In the genomic region with DNA sequence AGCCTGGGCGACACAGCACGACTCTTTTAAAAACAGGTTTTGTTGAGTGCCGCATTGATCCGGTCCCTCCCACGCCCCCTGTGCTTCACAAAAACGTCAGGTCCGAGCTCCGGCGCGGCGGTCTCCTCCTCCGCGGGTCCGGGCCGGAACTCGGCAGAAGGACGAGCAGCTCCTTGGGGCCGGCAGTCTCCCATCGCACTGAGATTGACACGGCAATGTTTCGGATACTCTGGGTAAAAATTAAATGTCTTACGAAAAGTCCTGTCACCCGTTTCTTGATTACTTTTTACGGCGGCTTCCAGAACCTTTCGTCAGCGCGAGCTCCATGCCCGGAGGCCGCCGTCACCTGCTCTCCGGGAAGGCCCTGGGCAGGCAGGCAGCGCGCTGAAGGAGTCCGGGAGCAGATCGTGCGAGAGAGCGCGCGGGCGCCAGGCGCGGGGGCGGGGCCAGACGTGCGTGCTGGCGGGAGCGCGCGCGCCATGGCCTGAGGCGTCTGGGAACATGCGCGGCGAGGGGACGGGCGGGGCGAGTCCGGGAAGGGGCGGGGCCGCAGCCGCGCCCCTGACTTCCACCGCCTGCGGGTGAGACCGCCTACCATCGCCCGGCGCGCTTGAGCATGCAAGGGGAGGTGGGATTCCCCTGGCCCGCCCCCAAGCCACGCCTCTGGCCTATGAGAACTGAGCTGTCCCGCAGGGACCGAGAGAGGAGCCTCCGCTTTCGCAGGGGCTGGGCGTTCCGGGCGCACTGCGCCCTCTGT, we compare ENCODE assay signal across 8 cellular contexts. TPM values are rescaled to one million over a fixed set of nuclear protein-coding genes. Genes with fewer than 3 reads are reported as not detected.
A peak's percentile ranks its signal among the peaks of the same experiment; 100 is the strongest.
DNase-seq lines count a peak whose midpoint lies in the region; ATAC-seq and TF ChIP-seq lines count a peak whose summit lies in the region.

No MANE protein-coding gene starts in this region.

- peak overlapping the region; percentile 64 for H3K27ac ChIP-seq in OCI-LY1 (ENCODE audit: low read depth, low read length, poor library complexity, severe bottlenecking)

- peaks cover 5% of the 10 kb centered on the region for H3K4me1 ChIP-seq in OCI-LY1 (ENCODE audit: insufficient read depth, low read length, severe bottlenecking)

- H3F3A ChIP-seq in OCI-LY1 (ENCODE audit: insufficient read depth, low read length), result no peaks in the 10 kb centered on the region

- peak overlapping the region; percentile 59 for H3K4me2 ChIP-seq in OCI-LY1 (ENCODE audit: low read length)

- peaks cover 15% of the 10 kb centered on the region for H3K36me3 ChIP-seq in OCI-LY1 (ENCODE audit: insufficient read depth, low read length)

- peaks cover 2% of the 10 kb centered on the region for H3K4me1 Mint-ChIP-seq in endothelial cell (ENCODE audit: unreplicated experiment)

- H3K4me3 Mint-ChIP-seq in endothelial cell (ENCODE audit: unreplicated experiment), result peak overlapping the region; percentile 93

- no peaks in the 10 kb centered on the region for H3K9me3 ChIP-seq in OCI-LY1 (ENCODE audit: low read length)

- no peaks in the 10 kb centered on the region for H3K79me2 ChIP-seq in OCI-LY1 (ENCODE audit: insufficient read depth, low read length)

- H3K27me3 Mint-ChIP-seq in endothelial cell (ENCODE audit: unreplicated experiment), result peaks cover 3% of the 10 kb centered on the region

- peak overlapping the region; percentile 74 for H3K9ac ChIP-seq in OCI-LY1 (ENCODE audit: low read length)

- peak overlapping the region; percentile 70 for H3K4me3 ChIP-seq in OCI-LY1 (ENCODE audit: low read depth, low read length, poor library complexity, severe bottlenecking)

- no peaks in the 10 kb centered on the region for H3K27me3 ChIP-seq in OCI-LY1 (ENCODE audit: insufficient read depth, low read length)

- H3K9me2 ChIP-seq in OCI-LY1 (ENCODE audit: low read depth, low read length), result no peaks in the 10 kb centered on the region

- TF ChIP-seq CTCF in OCI-LY1 (IDR thresholded peaks at IDR 0.05; ENCODE audit: low read length) (no peak), endothelial cell (IDR thresholded peaks at IDR 0.05; ENCODE audit: unreplicated experiment) (no peak)

- peak; percentile 100 for DNase-seq in DMS 273 (lab: John Stamatoyannopoulos, UW; ENCODE audit: unreplicated experiment)
- peak; percentile 93 for DNase-seq in HuH-7 (ENCODE audit: low spot score)
- peak; percentile 98 for DNase-seq in activated T-cell treated with anti-CD3 and anti-CD28 coated beads for 1 hour (ENCODE audit: low read depth)
- DNase-seq in endothelial cell (ENCODE audit: low spot score), result peak; percentile 99
- DNase-seq in middle frontal gyrus (ENCODE audit: extremely low spot score, low spot score), result peak; percentile 94
- peak; percentile 99 for DNase-seq in stimulated activated CD8-positive, alpha-beta memory T cell treated with anti-CD3 and anti-CD28 coated beads, Interleukin-2, amount 100 ng/mL, for 1 hour (ENCODE audit: low read depth in 2 of 2)

- peak overlapping the region; percentile 92 for H3K27ac Mint-ChIP-seq in endothelial cell (ENCODE audit: unreplicated experiment)

- H3K9me3 Mint-ChIP-seq in endothelial cell (ENCODE audit: unreplicated experiment), result no peaks in the 10 kb centered on the region

- H2AFZ ChIP-seq in OCI-LY1 (ENCODE audit: low read length), result no peak overlapping the region

- H3K36me3 Mint-ChIP-seq in endothelial cell (ENCODE audit: low read depth, unreplicated experiment), result no peaks in the 10 kb centered on the region

- ATAC-seq in GM21526 (IDR thresholded peaks at IDR 0.05; ENCODE audit: low FRiP score, unreplicated experiment), result peak; percentile 90

- H4K20me1 ChIP-seq in OCI-LY1 (ENCODE audit: insufficient read depth, low read length), result no peaks in the 10 kb centered on the region

RNA-seq across cellular contexts. Expression of a gene that starts 11.7 kb away (rescaled TPM):
- total RNA-seq in endothelial cell (ENCODE audit: unreplicated experiment), result 0.26 TPM

RNA-seq across cellular contexts. Expression of a gene that starts 19.3 kb away (rescaled TPM):
- total RNA-seq in endothelial cell (ENCODE audit: unreplicated experiment), result 6.2 TPM

Comparison
In these comparisons a context has a peak if more than half of its experiments do, and no peak if none do; other contexts are left out.
1. Peak in every context shown above with its lines: DNase-seq, ATAC-seq, H3K4me3 ChIP-seq and H3K27ac ChIP-seq.